In the genomic region with DNA sequence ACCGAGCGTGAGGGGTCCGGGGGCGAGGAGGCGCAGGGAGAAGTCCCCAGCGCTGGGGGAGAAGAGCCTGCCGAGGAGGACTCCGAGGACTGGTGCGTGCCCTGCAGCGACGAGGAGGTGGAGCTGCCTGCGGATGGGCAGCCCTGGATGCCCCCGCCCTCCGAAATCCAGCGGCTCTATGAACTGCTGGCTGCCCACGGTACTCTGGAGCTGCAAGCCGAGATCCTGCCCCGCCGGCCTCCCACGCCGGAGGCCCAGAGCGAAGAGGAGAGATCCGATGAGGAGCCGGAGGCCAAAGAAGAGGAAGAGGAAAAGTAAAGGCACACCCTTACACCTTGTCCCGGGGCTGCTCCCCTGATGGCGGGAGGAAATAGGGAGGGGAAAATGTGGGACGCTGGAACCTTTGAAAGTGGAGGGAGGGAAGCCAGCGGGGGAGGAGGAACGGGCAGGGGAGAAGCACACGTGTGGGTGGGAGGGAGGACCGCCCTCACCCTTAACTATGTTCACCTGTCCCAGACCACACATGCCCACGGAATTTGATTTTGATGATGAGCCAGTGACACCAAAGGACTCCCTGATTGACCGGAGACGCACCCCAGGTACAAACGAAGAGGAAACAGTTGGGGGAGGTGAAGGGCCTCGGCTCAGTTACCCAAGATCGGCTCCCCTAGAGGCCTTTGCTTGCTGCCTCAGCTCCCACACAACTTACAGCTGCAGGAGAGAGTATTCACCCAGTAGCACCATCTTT, we compare ENCODE assay signal across 8 cellular contexts. TPM values are rescaled to one million over a fixed set of nuclear protein-coding genes. Genes with fewer than 3 reads are reported as not detected.
DNase-seq lines count a peak whose midpoint lies in the region; ATAC-seq and TF ChIP-seq lines count a peak whose summit lies in the region.

No MANE protein-coding gene starts in this region.

- POLR2A ChIA-PET in HCT116 (lab: Charles Lee), result interaction anchor here (0.5 to 2.2 kb wide), 7 partner anchors 9 to 204 kb away, joined by 3 to 20 read pairs (median 4); a partner anchor contains a TSS

- RAD21 ChIA-PET in HCT116 (lab: Charles Lee; ENCODE audit: low non-redundant PET in 1 of 2, low total read pairs in 2 of 2, uncharacterized antibody in 2 of 2, unreplicated experiment in 2 of 2), result interaction anchor here in 1 of 2 experiments (0.9 to 1.2 kb wide), 3 partner anchors 9 to 32 kb away, joined by 3 to 9 read pairs (median 5); a partner anchor contains a TSS

- peaks cover 65% of the 10 kb centered on the region in 2 donors for H3K4me1 Mint-ChIP-seq in effector memory CD8-positive, alpha-beta T cell (ENCODE audit: low read depth in 2 of 2)

- peak; percentile 88 for DNase-seq in DMS 273 (lab: John Stamatoyannopoulos, UW; ENCODE audit: unreplicated experiment)
- DNase-seq in DMS 273 treated with DMSO at 0.1 percent for 48 hours (lab: John Stamatoyannopoulos, UW), result no peak
- DNase-seq in HCT116 (ENCODE audit: low read depth, low spot score), result no peak
- DNase-seq in NCI-H2029 (lab: John Stamatoyannopoulos, UW), result peak; percentile 24
- peak; percentile 64 for DNase-seq in activated CD4-positive, CD25-positive, alpha-beta regulatory T cell treated with anti-CD3 and anti-CD28 coated beads, Interleukin-2, amount 50 U/mL, for 72 hours
- DNase-seq in effector memory CD8-positive, alpha-beta T cell, result peak in 1 of 3 experiments; percentile 37
- peak; percentile 30 for DNase-seq in midbrain (lab: John Stamatoyannopoulos, UW)

- H3K4me3 ChIP-seq in HCT116 (replicated peaks in 1 of 2; ENCODE audit: low read depth in 1 of 2, low read length in 2 of 2) (peak overlapping the region; percentile 87 to 98), thymus (ENCODE audit: low read length) (peak overlapping the region; percentile 72)

- H3K79me2 ChIP-seq in HCT116 (ENCODE audit: insufficient read depth, low read length), result peaks cover 49% of the 10 kb centered on the region

- BruUV-seq in HCT116 (replicated peaks; lab: Mats Ljungman, UMichigan), result TSS peak; percentile 41

- intact Hi-C loops in HCT116 (cut with micrococcal nuclease), result loop anchor here (2.0 to 5.0 kb wide), 2 partner anchors 45 to 116 kb away; a partner anchor contains a TSS

- TF ChIP-seq CTCF in HCT116 (IDR thresholded peaks at IDR 0.05 in 2 of 3, conservative IDR thresholded peaks at IDR 0.05 in 1 of 3; ENCODE audit: borderline replicate concordance in 1 of 3, insufficient read depth in 1 of 3, low read depth in 2 of 3, low read length in 2 of 3), result peak in 2 of 3 experiments; percentile 8 to 12; a peak in 1 of 6 replicates

- CTCF ChIA-PET in HCT116 (lab: Charles Lee), result interaction anchor here (0.7 to 2.1 kb wide), 10 partner anchors 8 to 215 kb away, joined by 3 to 33 read pairs (median 4); a partner anchor contains a TSS

- peaks cover 0 to 8% of the 10 kb centered on the region in 2 experiments; a peak in 2 of 4 replicates for H3K36me3 ChIP-seq in HCT116 (ENCODE audit: control insufficient read depth in 1 of 2, insufficient read depth in 2 of 2, low read length in 2 of 2)
- peaks cover 17% of the 10 kb centered on the region for H3K36me3 ChIP-seq in thymus (ENCODE audit: control insufficient read depth, insufficient read depth)

- H3K9me3 ChIP-seq in HCT116 (ENCODE audit: control insufficient read depth in 1 of 2, insufficient read depth in 1 of 2, low read depth in 1 of 2, low read length in 2 of 2) (no peaks in the 10 kb centered on the region), thymus (ENCODE audit: control insufficient read depth) (no peaks in the 10 kb centered on the region)

- H3K9ac ChIP-seq in HCT116 (ENCODE audit: low read length), result peak overlapping the region; percentile 97

- peak; percentile 51 for ATAC-seq in HCT116
- ATAC-seq in effector memory CD8-positive, alpha-beta T cell (replicated peaks), result peak; percentile 21

- H4K20me1 ChIP-seq in HCT116 (ENCODE audit: insufficient read depth), result no peaks in the 10 kb centered on the region; the same call in 1 of the 2 replicates

- H3K27me3 Mint-ChIP-seq in effector memory CD8-positive, alpha-beta T cell, result no peaks in the 10 kb centered on the region

- peak overlapping the region; percentile 91 to 93 for H3K4me3 Mint-ChIP-seq in effector memory CD8-positive, alpha-beta T cell

- H3K4me1 ChIP-seq in HCT116 (ENCODE audit: control insufficient read depth in 1 of 2, insufficient read depth in 2 of 2, low read length in 2 of 2) (peaks cover 37 to 78% of the 10 kb centered on the region in 2 experiments), thymus (ENCODE audit: control insufficient read depth, insufficient read depth, low read length) (peaks cover 45% of the 10 kb centered on the region)

- H3K27me3 ChIP-seq in HCT116 (ENCODE audit: insufficient read depth, low read length) (no peaks in the 10 kb centered on the region), thymus (ENCODE audit: control insufficient read depth, insufficient read depth) (peaks cover 8% of the 10 kb centered on the region)

- peak overlapping the region; percentile 63 to 95 for H3K27ac Mint-ChIP-seq in effector memory CD8-positive, alpha-beta T cell

- peaks cover 62% of the 10 kb centered on the region for H3K36me3 Mint-ChIP-seq in effector memory CD8-positive, alpha-beta T cell (ENCODE audit: insufficient read depth)

- H3K9me3 Mint-ChIP-seq in effector memory CD8-positive, alpha-beta T cell, result no peaks in the 10 kb centered on the region

- peak; percentile 8 for TF ChIP-seq POLR2A in HCT116 (IDR thresholded peaks at IDR 0.05; ENCODE audit: borderline replicate concordance, extremely low read depth, insufficient read depth, insufficient read length)

- peak overlapping the region; percentile 78 for H3K4me2 ChIP-seq in HCT116 (ENCODE audit: low read length)

- TF ChIP-seq RAD21 in HCT116 (IDR thresholded peaks at IDR 0.05; ENCODE audit: low read depth), result no peak

- WGBS in thymus, result under 1% methylated on average over 37 of the region's 37 CpGs

- H3K27ac ChIP-seq in HCT116 (ENCODE audit: low read depth, low read length) (peak overlapping the region; percentile 98), thymus (ENCODE audit: low read depth) (peak overlapping the region; percentile 90)

- H2AFZ ChIP-seq in HCT116 (ENCODE audit: low read depth, low read length, poor library complexity, severe bottlenecking), result no peak overlapping the region

- no peaks in the 10 kb centered on the region for H3K9me2 ChIP-seq in HCT116 (ENCODE audit: insufficient read depth)

TF ChIP-seq in HCT116, 20 proteins besides CTCF, POLR2A, EP300 and RAD21:
- TF ChIP-seq ZFX (IDR thresholded peaks at IDR 0.05), result 0 out of 2 replicates have a peak, but pooled peaks have one; percentile 47
- TF ChIP-seq POLR2AphosphoS5 (IDR thresholded peaks at IDR 0.05; ENCODE audit: low read depth, low read length), result peak; percentile 68
- no peak for TF ChIP-seq SIN3A (IDR thresholded peaks at IDR 0.05; ENCODE audit: low read depth)
- TF ChIP-seq YY1 (IDR thresholded peaks at IDR 0.05; ENCODE audit: extremely low read depth, insufficient replicate concordance, low read depth, low read length), result peak; percentile 23
- TF ChIP-seq CEBPB (IDR thresholded peaks at IDR 0.05; ENCODE audit: low read depth), result no peak
TF ChIP-seq in HCT116: peak in this region for 3.

RNA-seq across cellular contexts. Expression of a gene that starts 0.9 kb away (rescaled TPM):
- 28.9 TPM for total RNA-seq in HCT116 (2021; ENCODE audit: unreplicated experiment)
- polyA plus RNA-seq in HCT116 (2012), result 20.0 and 26.5 TPM in 2 replicates
- 36.0 TPM for polyA plus RNA-seq in thymus

RNA-seq across cellular contexts. Expression of a gene that starts 3.4 kb away (rescaled TPM):
- 75.1 TPM for total RNA-seq in HCT116 (2021; ENCODE audit: unreplicated experiment)
- 89.5 and 100 TPM in 2 replicates for polyA plus RNA-seq in HCT116 (2012)
- 165 TPM for polyA plus RNA-seq in thymus

RNA-seq across cellular contexts. Expression of a gene that starts 4.9 kb away (rescaled TPM):
- 4.0 TPM for total RNA-seq in HCT116 (2021; ENCODE audit: unreplicated experiment)
- 2.5 and 2.6 TPM in 2 replicates for polyA plus RNA-seq in HCT116 (2012)
- 1.0 TPM for polyA plus RNA-seq in thymus

RNA-seq across cellular contexts. Expression of a gene that starts 10.5 kb away (rescaled TPM):
- total RNA-seq in HCT116 (2021; ENCODE audit: unreplicated experiment), result 256 TPM
- polyA plus RNA-seq in HCT116 (2012), result 305 and 354 TPM in 2 replicates
- 178 TPM for polyA plus RNA-seq in thymus

RNA-seq across cellular contexts. Expression of a gene that starts 26.3 kb away (rescaled TPM):
- total RNA-seq in HCT116 (2021; ENCODE audit: unreplicated experiment), result 155 TPM
- polyA plus RNA-seq in HCT116 (2012), result 141 and 166 TPM in 2 replicates
- polyA plus RNA-seq in thymus, result 82.5 TPM

Comparison
In these comparisons a context has a peak if more than half of its experiments do, and no peak if none do; other contexts are left out.
1. DNase-seq: peak in DMS 273 (single experiment), NCI-H2029 (single experiment), activated CD4-positive, CD25-positive, alpha-beta regulatory T cell treated with anti-CD3 and anti-CD28 coated beads, Interleukin-2, amount 50 U/mL, for 72 hours (single experiment) and midbrain (single experiment); none in DMS 273 treated with DMSO at 0.1 percent for 48 hours (single experiment) and HCT116 (single experiment).